In genomic region chr6:109164331-109164730, GRCh38 we compare ENCODE assay signal across 15 cellular contexts.
DNase-seq lines count a peak whose midpoint lies in the region; ATAC-seq and TF ChIP-seq lines count a peak whose summit lies in the region.
"Had no signal": no experiment of that assay in that cellular context is flagged by ENCODE, and none has a peak within 500 bp of the region (broad histone marks: within the 10 kb centered on the region; RNA-seq: fewer than 3 reads in every experiment).

No MANE protein-coding gene starts in this region.

- BruUV-seq in PC-9 (replicated peaks; lab: Mats Ljungman, UMichigan): no TSS peak

- DNase-seq in HPDE6-E6E7 (ENCODE audit: extremely low spot score) (peak; percentile 9), PC-9 (peak in 1 of 2 experiments; percentile 50), chondrocyte (ENCODE audit: low spot score) (no peak), osteocyte (ENCODE audit: extremely low spot score, unreplicated experiment) (no peak), NCI-H82 treated with DMSO at 0.1 percent for 48 hours (lab: John Stamatoyannopoulos, UW; ENCODE audit: unreplicated experiment) (no peak), right cardiac atrium (no peak)
- DNase-seq in central memory CD4-positive, alpha-beta T cell: no peak
- DNase-seq: Calu3; CD8-positive, alpha-beta T cell; DMS79 treated with DMSO at 0.1 percent for 48 hours; GF-D8; H9; IMR-90 had no signal

- H3K9me2 ChIP-seq in PC-9 (ENCODE audit: insufficient read depth): no peaks in the 10 kb centered on the region

- no peak for TF ChIP-seq CTCF in PC-9 (conservative IDR thresholded peaks at IDR 0.05)
- no peak for TF ChIP-seq CTCF in chondrocyte (IDR thresholded peaks at IDR 0.05)
- no peak for TF ChIP-seq CTCF in osteocyte (IDR thresholded peaks at IDR 0.05)

- no peaks in the 10 kb centered on the region for H4K20me1 ChIP-seq in PC-9 (ENCODE audit: insufficient read depth)
- H4K20me1 ChIP-seq: BLaER1 treated with 17β-estradiol and CSF1 and Interleukin-3, amounts not matched to agents 10 nM and 100 nM had no signal

- peaks cover 6% of the 10 kb centered on the region; the same call in 1 of the 2 replicates for H3F3A ChIP-seq in PC-9 (ENCODE audit: insufficient read depth, low read depth)

- H3K9me3 Mint-ChIP-seq in chondrocyte (ENCODE audit: low read depth) (no peaks in the 10 kb centered on the region), osteocyte (ENCODE audit: unreplicated experiment) (no peaks in the 10 kb centered on the region)
- H3K9me3 Mint-ChIP-seq: CD8-positive, alpha-beta T cell; H9 had no signal

- peak overlapping the region; percentile 21; the same call in 1 of the 2 replicates for H3K4me2 ChIP-seq in PC-9
- H3K4me2 ChIP-seq: BLaER1 treated with 17β-estradiol and CSF1 and Interleukin-3, amounts not matched to agents 10 nM and 100 nM had no signal

- POLR2A ChIA-PET in PC-9 (lab: Charles Lee; ENCODE audit: unreplicated experiment): interaction anchor here (0.7 kb wide), 1 partner anchor 134 kb away, joined by 3 read pairs; no protein-coding TSS in a partner anchor

- H3K4me1 Mint-ChIP-seq in chondrocyte (ENCODE audit: low read depth) (peaks cover 30% of the 10 kb centered on the region), osteocyte (ENCODE audit: unreplicated experiment) (peaks cover 9% of the 10 kb centered on the region)
- H3K4me1 Mint-ChIP-seq: B cell, H9 had no signal

- no peak overlapping the region for H3K27ac ChIP-seq in PC-9
- H3K27ac ChIP-seq in right cardiac atrium (ENCODE audit: low read length): no peak overlapping the region
- H3K27ac ChIP-seq: BLaER1 treated with 17β-estradiol and CSF1 and Interleukin-3, amounts not matched to agents 10 nM and 100 nM had no signal

- H3K4me3 ChIP-seq in PC-9 (no peak overlapping the region; the same call in 1 of the 2 replicates), right cardiac atrium (ENCODE audit: low read length) (no peak overlapping the region)
- H3K4me3 ChIP-seq: BLaER1 treated with 17β-estradiol and CSF1 and Interleukin-3, amounts not matched to agents 10 nM and 100 nM had no signal

- intact Hi-C loops in PC-9 (cut with micrococcal nuclease; ENCODE audit: unreplicated experiment) (no loop called here), right cardiac atrium (cut with DNase I) (no loop called here)

- H3K4me3 Mint-ChIP-seq in chondrocyte (ENCODE audit: unreplicated experiment): no peak overlapping the region
- no peak overlapping the region for H3K4me3 Mint-ChIP-seq in osteocyte (ENCODE audit: unreplicated experiment)
- H3K4me3 Mint-ChIP-seq: B cell; CD8-positive, alpha-beta T cell; H9 had no signal

- H3K9me3 ChIP-seq in PC-9 (ENCODE audit: insufficient read depth, low read depth): no peaks in the 10 kb centered on the region
- no peaks in the 10 kb centered on the region for H3K9me3 ChIP-seq in right cardiac atrium (ENCODE audit: control insufficient read depth, low read length)
- H3K9me3 ChIP-seq: BLaER1 treated with 17β-estradiol and CSF1 and Interleukin-3, amounts not matched to agents 10 nM and 100 nM had no signal

- H3K4me1 ChIP-seq in PC-9 (replicated peaks; ENCODE audit: insufficient read depth) (peaks cover 18% of the 10 kb centered on the region), right cardiac atrium (ENCODE audit: control insufficient read depth, insufficient read depth, low read length) (no peaks in the 10 kb centered on the region)
- H3K4me1 ChIP-seq: BLaER1 treated with 17β-estradiol and CSF1 and Interleukin-3, amounts not matched to agents 10 nM and 100 nM had no signal

- no peaks in the 10 kb centered on the region for H3K36me3 ChIP-seq in PC-9 (ENCODE audit: low read depth)

- H3K36me3 Mint-ChIP-seq in chondrocyte (ENCODE audit: low read depth) (peaks cover 3% of the 10 kb centered on the region), osteocyte (ENCODE audit: unreplicated experiment) (peaks cover 14% of the 10 kb centered on the region)

- CTCF ChIA-PET in PC-9 (lab: Charles Lee): no interaction called here

- H2AFZ ChIP-seq in PC-9: no peak overlapping the region

- ATAC-seq in right cardiac atrium: no peak
- ATAC-seq: CD8-positive, alpha-beta T cell had no signal

- H3K27ac Mint-ChIP-seq in chondrocyte (ENCODE audit: unreplicated experiment) (peak overlapping the region; percentile 65), osteocyte (ENCODE audit: unreplicated experiment) (peak overlapping the region; percentile 48)
- H3K27ac Mint-ChIP-seq: B cell; CD8-positive, alpha-beta T cell; H9 had no signal

- H3K27me3 Mint-ChIP-seq in chondrocyte (ENCODE audit: low read depth) (no peaks in the 10 kb centered on the region), osteocyte (ENCODE audit: unreplicated experiment) (no peaks in the 10 kb centered on the region)
- H3K27me3 Mint-ChIP-seq: B cell had no signal

- no peaks in the 10 kb centered on the region for H3K27me3 ChIP-seq in PC-9 (ENCODE audit: insufficient read depth, low read depth)
- H3K27me3 ChIP-seq in right cardiac atrium (ENCODE audit: control insufficient read depth, insufficient read depth): no peaks in the 10 kb centered on the region
- H3K27me3 ChIP-seq: BLaER1 treated with 17β-estradiol and CSF1 and Interleukin-3, amounts not matched to agents 10 nM and 100 nM had no signal

- no peaks in the 10 kb centered on the region for H3K79me2 ChIP-seq in PC-9 (ENCODE audit: low read depth)
